Comparison of ENCODE assay signal across 1 cellular context in genomic region chr12:86523844-86524243, GRCh38.
TF ChIP-seq lines count a peak whose summit lies in the region.

No MANE protein-coding gene starts in this region.

TF ChIP-seq in HEK293, 187 proteins besides CTCF, POLR2A, EP300 and RAD21 (continued from another document):
- TF ChIP-seq HIC1 (tag by site-specific recombination; IDR thresholded peaks at IDR 0.05) (no peak), ZNF146 (tag by site-specific recombination; IDR thresholded peaks at IDR 0.05) (no peak), GLI2 (tag by site-specific recombination; IDR thresholded peaks at IDR 0.05; ENCODE audit: borderline replicate concordance, low read depth) (no peak), ZBTB10 (tag by site-specific recombination; IDR thresholded peaks at IDR 0.05) (no peak), ZNF747 (tag by site-specific recombination; IDR thresholded peaks at IDR 0.05) (no peak), ZNF707 (tag by site-specific recombination; IDR thresholded peaks at IDR 0.05) (no peak), ZNF138 (tag by site-specific recombination; IDR thresholded peaks at IDR 0.05; ENCODE audit: borderline replicate concordance) (no peak)
